In genomic region chr9:119839888-119840287, GRCh38 we compare ENCODE assay signal across 17 cellular contexts.
DNase-seq lines count a peak whose midpoint lies in the region; ATAC-seq and TF ChIP-seq lines count a peak whose summit lies in the region.
"Had no signal": no experiment of that assay in that cellular context is flagged by ENCODE, and none has a peak within 500 bp of the region (broad histone marks: within the 10 kb centered on the region; RNA-seq: fewer than 3 reads in every experiment).

No MANE protein-coding gene starts in this region.

- H3K9me2 ChIP-seq in GM23248 (ENCODE audit: insufficient read depth): no peaks in the 10 kb centered on the region

- no peaks in the 10 kb centered on the region for H3K27me3 Mint-ChIP-seq in mesothelial cell of epicardium (ENCODE audit: low read depth)

- no peaks in the 10 kb centered on the region for H3K36me3 Mint-ChIP-seq in mesothelial cell of epicardium

- no peak overlapping the region for H3K9ac ChIP-seq in GM23248

- WGBS in GM23248 (ENCODE audit: low coverage in 1 of 2, low lambda C conversion rate in 2 of 2, missing lambda C conversion rate in 2 of 2), 2 experiments: 24% methylated on average over 9 of the region's 9 CpGs

- peaks cover 20% of the 10 kb centered on the region for H3K4me1 Mint-ChIP-seq in mesothelial cell of epicardium

- H3K27ac Mint-ChIP-seq in mesothelial cell of epicardium: peak overlapping the region; percentile 83

- peak overlapping the region; percentile 35; the same call in 1 of the 2 replicates for H2AFZ ChIP-seq in GM23248

- no peaks in the 10 kb centered on the region for H3K4me1 ChIP-seq in GM23248 (ENCODE audit: insufficient read depth)

- no peaks in the 10 kb centered on the region for H4K20me1 ChIP-seq in GM23248 (ENCODE audit: insufficient read depth)

- DNase-seq in GM23248 (peak; percentile 12), dorsolateral prefrontal cortex (peak in 7 of 10 donors; percentile 15 to 55 (median 40)), mesothelial cell of epicardium (ENCODE audit: low spot score in 2 of 2, unreplicated experiment in 2 of 2) (no peak), retina (peak; percentile 28), COLO829 (ENCODE audit: low spot score) (no peak), epidermal melanocyte (ENCODE audit: insufficient read length, low spot score) (no peak)
- DNase-seq in activated CD4-positive, alpha-beta T cell treated with anti-CD3 and anti-CD28 coated beads, Interleukin-2, amount 50 U/mL, for 48 hours: no peak
- DNase-seq: AML-193, GOT3, NCI-H1436 treated with DMSO at 0.1 percent for 48 hours, NCI-H446, NCI-H748 treated with DMSO at 0.1 percent for 48 hours had no signal

- no peak for ATAC-seq in HG02642 (IDR thresholded peaks at IDR 0.05; ENCODE audit: poor library complexity, unreplicated experiment)
- ATAC-seq: GM12878, K562, Panc1, Right ventricle myocardium inferior had no signal

- H3K36me3 ChIP-seq in GM23248 (ENCODE audit: low read depth): no peaks in the 10 kb centered on the region

- no peak overlapping the region for H3K4me3 Mint-ChIP-seq in mesothelial cell of epicardium

- H3K9me3 Mint-ChIP-seq in mesothelial cell of epicardium: no peaks in the 10 kb centered on the region

- H3F3A ChIP-seq in GM23248 (ENCODE audit: insufficient read depth): no peaks in the 10 kb centered on the region

- H3K27me3 ChIP-seq in GM23248 (replicated peaks; ENCODE audit: insufficient read depth) (no peaks in the 10 kb centered on the region), dorsolateral prefrontal cortex (no peaks in the 10 kb centered on the region)

- no peaks in the 10 kb centered on the region for H3K79me2 ChIP-seq in GM23248 (ENCODE audit: insufficient read depth)

- intact Hi-C loops in dorsolateral prefrontal cortex (cut with DNase I): no loop called here

- H3K4me3 ChIP-seq in GM23248 (no peak overlapping the region), dorsolateral prefrontal cortex (no peak overlapping the region)
- H3K4me3 ChIP-seq: GM12878, K562 had no signal

- no peak for TF ChIP-seq CTCF in dorsolateral prefrontal cortex (IDR thresholded peaks at IDR 0.05 in 54 of 56, conservative IDR thresholded peaks at IDR 0.05 in 2 of 56; ENCODE audit: low read depth in 1 of 56, partially characterized antibody in 56 of 56)
- no peak for TF ChIP-seq CTCF in mesothelial cell of epicardium (IDR thresholded peaks at IDR 0.05; ENCODE audit: unreplicated experiment)

- no peaks in the 10 kb centered on the region for H3K9me3 ChIP-seq in GM23248 (ENCODE audit: low read depth)

- H3K27ac ChIP-seq in GM23248 (no peak overlapping the region), dorsolateral prefrontal cortex (peak overlapping the region in 26 of 59 donors; percentile 12 to 83 (median 42))

- in situ Hi-C loops in GM23248 (cut with MboI): no loop called here

- no peak overlapping the region for H3K4me2 ChIP-seq in GM23248 (ENCODE audit: unreplicated experiment)

Comparison
In these comparisons a context has a peak if more than half of its experiments do, and no peak if none do; other contexts are left out.
1. DNase-seq: peak in GM23248 (single experiment), dorsolateral prefrontal cortex (7 of 10) and retina (single experiment); none in mesothelial cell of epicardium (0 of 2), COLO829 (single experiment), epidermal melanocyte (single experiment) and activated CD4-positive, alpha-beta T cell treated with anti-CD3 and anti-CD28 coated beads, Interleukin-2, amount 50 U/mL, for 48 hours (0 of 2).